Comparison of ENCODE assay signal across 16 cellular contexts in the genomic region with DNA sequence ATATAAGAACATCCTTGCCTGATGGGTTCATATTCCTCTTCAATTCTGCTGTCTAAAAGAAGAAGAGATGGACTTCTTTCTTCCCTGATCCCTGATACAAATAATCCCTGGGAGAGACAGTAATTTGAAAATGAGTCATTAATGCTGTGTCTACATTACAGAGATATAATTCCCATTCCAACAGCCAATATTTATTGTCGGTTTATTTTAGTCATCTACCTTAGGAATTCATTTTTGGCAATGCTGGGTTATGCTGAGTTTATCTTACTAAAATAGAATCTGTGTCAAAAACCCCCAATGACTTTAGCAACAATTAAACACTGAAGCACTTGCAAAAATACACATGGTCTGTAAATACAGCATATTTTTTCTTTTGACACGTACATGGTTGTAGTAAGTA. TPM values are rescaled to one million over a fixed set of nuclear protein-coding genes. Genes with fewer than 3 reads are reported as not detected.
DNase-seq lines count a peak whose midpoint lies in the region; ATAC-seq and TF ChIP-seq lines count a peak whose summit lies in the region.
"Had no signal": no experiment of that assay in that cellular context is flagged by ENCODE, and none has a peak within 500 bp of the region (broad histone marks: within the 10 kb centered on the region; RNA-seq: fewer than 3 reads in every experiment).

No MANE protein-coding gene starts in this region.

- no peak for TF ChIP-seq CTCF in ascending aorta (IDR thresholded peaks at IDR 0.05)
- no peak for TF ChIP-seq CTCF in hepatocyte (IDR thresholded peaks at IDR 0.05; ENCODE audit: poor library complexity)
- TF ChIP-seq CTCF in thyroid gland (IDR thresholded peaks at IDR 0.05): no peak

- H3K36me3 ChIP-seq in ascending aorta (no peaks in the 10 kb centered on the region), hepatocyte (replicated peaks; ENCODE audit: insufficient read depth, low read depth) (no peaks in the 10 kb centered on the region), thyroid gland (no peaks in the 10 kb centered on the region)
- H3K36me3 ChIP-seq: adrenal gland had no signal

- no peak overlapping the region for H2AFZ ChIP-seq in hepatocyte

- no peak overlapping the region for H3K4me2 ChIP-seq in hepatocyte

- H3K27me3 ChIP-seq in ascending aorta (no peaks in the 10 kb centered on the region), hepatocyte (no peaks in the 10 kb centered on the region), thyroid gland (no peaks in the 10 kb centered on the region)
- H3K27me3 ChIP-seq: adrenal gland had no signal

- TF ChIP-seq POLR2A in thyroid gland (IDR thresholded peaks at IDR 0.05): no peak

- H3K36me3 Mint-ChIP-seq in activated naive CD4-positive, alpha-beta T cell treated with anti-CD3 and anti-CD28 coated beads, Interleukin-2, amount 50 U/mL, for 72 hours: peaks cover 0 to 2% of the 10 kb centered on the region in 2 donors
- H3K36me3 Mint-ChIP-seq: natural killer cell had no signal

- no peaks in the 10 kb centered on the region for H3K9me3 Mint-ChIP-seq in activated naive CD4-positive, alpha-beta T cell treated with anti-CD3 and anti-CD28 coated beads, Interleukin-2, amount 50 U/mL, for 72 hours
- H3K9me3 Mint-ChIP-seq: natural killer cell; T-helper 2 cell treated with Interferon-gamma antibody and Interleukin-4, amounts not matched to agents 5 μg/mL and 100 μg/mL, for 36 hours had no signal

- H3K9me3 ChIP-seq in ascending aorta (no peaks in the 10 kb centered on the region), hepatocyte (ENCODE audit: low read depth) (no peaks in the 10 kb centered on the region), thyroid gland (no peaks in the 10 kb centered on the region)
- H3K9me3 ChIP-seq: adrenal gland had no signal

- peak overlapping the region; percentile 54 to 72 for H3K27ac ChIP-seq in ascending aorta
- H3K27ac ChIP-seq in hepatocyte: peak overlapping the region; percentile 44
- H3K27ac ChIP-seq in thyroid gland: peak overlapping the region in 2 of 3 donors; percentile 42 to 80
- H3K27ac ChIP-seq: adrenal gland had no signal

- 76% methylated on average over 2 of the region's 2 CpGs for WGBS in hepatocyte (ENCODE audit: low lambda C conversion rate, missing lambda C conversion rate)
- 49 to 53% methylated on average over 2 of the region's 2 CpGs for WGBS in thyroid gland, 2 donors

- H3K27ac Mint-ChIP-seq in activated naive CD4-positive, alpha-beta T cell treated with anti-CD3 and anti-CD28 coated beads, Interleukin-2, amount 50 U/mL, for 72 hours: no peak overlapping the region
- H3K27ac Mint-ChIP-seq: natural killer cell; T-helper 2 cell treated with Interferon-gamma antibody and Interleukin-4, amounts not matched to agents 5 μg/mL and 100 μg/mL, for 36 hours had no signal

- H3K4me1 ChIP-seq in ascending aorta: peaks cover 3 to 29% of the 10 kb centered on the region in 2 donors
- no peaks in the 10 kb centered on the region for H3K4me1 ChIP-seq in hepatocyte (ENCODE audit: insufficient read depth)
- peaks cover 26 to 45% of the 10 kb centered on the region in 2 donors for H3K4me1 ChIP-seq in thyroid gland
- H3K4me1 ChIP-seq: adrenal gland had no signal

- peak; percentile 90 for DNase-seq in HCEC 1CT
- DNase-seq in ascending aorta (ENCODE audit: low spot score in 2 of 2): no peak
- DNase-seq in hepatocyte (ENCODE audit: low spot score): no peak
- no peak for DNase-seq in thyroid gland
- DNase-seq in activated naive CD4-positive, alpha-beta T cell treated with anti-CD3 and anti-CD28 coated beads, Interleukin-2, amount 50 U/mL, for 72 hours (ENCODE audit: low spot score in 2 of 2): no peak
- DNase-seq in DMS79 treated with DMSO at 0.1 percent for 48 hours (lab: John Stamatoyannopoulos, UW): no peak
- DNase-seq: activated CD4-positive, alpha-beta T cell treated with anti-CD3 and anti-CD28 coated beads for 4 hours; adrenal gland; natural killer cell; NCI-H1417; NCI-H510A had no signal

- H3K9me2 ChIP-seq in hepatocyte (replicated peaks; ENCODE audit: insufficient read depth): no peaks in the 10 kb centered on the region

- H3K4me3 ChIP-seq in ascending aorta (no peak overlapping the region), hepatocyte (no peak overlapping the region), thyroid gland (replicated peaks in 1 of 3) (no peak overlapping the region)
- H3K4me3 ChIP-seq: adrenal gland, skin epidermis had no signal

- no peak for ATAC-seq in activated naive CD4-positive, alpha-beta T cell treated with anti-CD3 and anti-CD28 coated beads, Interleukin-2, amount 50 U/mL, for 72 hours
- no peak for ATAC-seq in GM21825 (IDR thresholded peaks at IDR 0.05; ENCODE audit: unreplicated experiment)
- ATAC-seq: HepG2, natural killer cell, Panc1 had no signal

- H3K79me2 ChIP-seq in hepatocyte: no peaks in the 10 kb centered on the region

- H4K20me1 ChIP-seq in hepatocyte (ENCODE audit: insufficient read depth, poor library complexity, severe bottlenecking): no peaks in the 10 kb centered on the region

- intact Hi-C loops in ascending aorta (cut with DNase I) (loop anchor here (5.0 to 10.0 kb wide), 2 partner anchors 76 to 188 kb away; a partner anchor contains a TSS), thyroid gland (cut with DNase I) (no loop called here)

RNA-seq across cellular contexts. Expression of a gene that starts 23.9 kb away (rescaled TPM):
- total RNA-seq in ascending aorta (not detected), hepatocyte (0.43 and 1.9 TPM in 2 replicates), thyroid gland (1 to 10 TPM in 1 of 4 donors, under 1 TPM in 2, not detected in 1; 0.33 to 1.5 (median 0.54) TPM)
- polyA plus RNA-seq in hepatocyte: 1.7 and 2.8 TPM in 2 replicates
- total RNA-seq in activated naive CD4-positive, alpha-beta T cell treated with anti-CD3 and anti-CD28 coated beads, Interleukin-2, amount 50 U/mL, for 72 hours: under 1 TPM in 1 of 2 donors, not detected in 1; 0.12 TPM
- polyA plus RNA-seq: HepG2 had no signal
